Comparison of ENCODE assay signal across 8 cellular contexts in genomic region chr7:17301491-17302101, GRCh38. TPM values are rescaled to one million over a fixed set of nuclear protein-coding genes. Genes with fewer than 3 reads are reported as not detected.
A peak's percentile ranks its signal among the peaks of the same experiment; 100 is the strongest.
DNase-seq lines count a peak whose midpoint lies in the region; ATAC-seq and TF ChIP-seq lines count a peak whose summit lies in the region.

No MANE protein-coding gene starts in this region.

- peaks cover 59% of the 10 kb centered on the region for H3K36me3 Mint-ChIP-seq in Calu3 (ENCODE audit: insufficient read depth, unreplicated experiment)
- no peaks in the 10 kb centered on the region for H3K36me3 Mint-ChIP-seq in nephron (ENCODE audit: low read depth)

- intact Hi-C loops in Calu3 (cut with micrococcal nuclease; ENCODE audit: unreplicated experiment) = loop anchor here (1.0 to 5.0 kb wide), 5 partner anchors 40 to 317 kb away; no protein-coding TSS in a partner anchor

- DNase-seq in Calu3 (peak; percentile 80), KG1 (lab: John Stamatoyannopoulos, UW) (peak; percentile 78)
- DNase-seq in effector CD8-positive, alpha-beta T cell (lab: John Stamatoyannopoulos, UW) = peak; percentile 15

- H3K9me3 Mint-ChIP-seq in Calu3 (ENCODE audit: low read depth, unreplicated experiment) (no peaks in the 10 kb centered on the region), nephron (peaks cover 2% of the 10 kb centered on the region)

- no peak for ATAC-seq in HG03469 (IDR thresholded peaks at IDR 0.05; ENCODE audit: unreplicated experiment)
- no peak for ATAC-seq in GM21390 (IDR thresholded peaks at IDR 0.05; ENCODE audit: unreplicated experiment)
- ATAC-seq in GM19467 (IDR thresholded peaks at IDR 0.05; ENCODE audit: unreplicated experiment) = no peak

- peak; percentile 75 for TF ChIP-seq CTCF in Calu3 (IDR thresholded peaks at IDR 0.05; ENCODE audit: unreplicated experiment)
- peak; percentile 75 for TF ChIP-seq CTCF in VCaP (conservative IDR thresholded peaks at IDR 0.05)
- peak; percentile 62 to 71 (median 64) for TF ChIP-seq CTCF in nephron (IDR thresholded peaks at IDR 0.05; ENCODE audit: unreplicated experiment in 3 of 3)

- no TSS peak for BruUV-seq in Calu3 (replicated peaks; lab: Mats Ljungman, UMichigan)

- H3K27ac Mint-ChIP-seq in Calu3 (ENCODE audit: unreplicated experiment) (no peak overlapping the region), nephron (no peak overlapping the region)

- H3K4me1 Mint-ChIP-seq in Calu3 (ENCODE audit: low read depth, unreplicated experiment) (peaks cover 19% of the 10 kb centered on the region), nephron (peaks cover 12% of the 10 kb centered on the region)

- H3K4me3 Mint-ChIP-seq in Calu3 (ENCODE audit: low read depth, unreplicated experiment) = no peak overlapping the region
- H3K4me3 Mint-ChIP-seq in nephron = peak overlapping the region in 1 of 3 experiments; percentile 13

- H3K27ac ChIP-seq in VCaP = no peak overlapping the region

- CTCF ChIA-PET in Calu3 (lab: Charles Lee) = interaction anchor here (0.5 to 2.9 kb wide), 14 partner anchors 8 to 898 kb away, joined by 3 to 17 read pairs (median 4); no protein-coding TSS in a partner anchor

- H3K27me3 Mint-ChIP-seq in Calu3 (ENCODE audit: unreplicated experiment) (no peaks in the 10 kb centered on the region), nephron (ENCODE audit: low read depth) (peaks cover 26% of the 10 kb centered on the region)

RNA-seq across cellular contexts. Expression of gene AHR, which starts 3.1 kb away (rescaled TPM):
- 280 and 288 TPM in 2 replicates for total RNA-seq in Calu3 (2022)

Comparison
In these comparisons a context has a peak if more than half of its experiments do, and no peak if none do; other contexts are left out.
1. DNase-seq: peak in every context shown above with its lines; median percentile 80 in Calu3; 78 in KG1; 15 in effector CD8-positive, alpha-beta T cell.